Comparison of ENCODE assay signal across 1 cellular context in genomic region chr3:126908752-126909275, GRCh38.
TF ChIP-seq lines count a peak whose summit lies in the region.

No MANE protein-coding gene starts in this region.

TF ChIP-seq in K562, 482 proteins besides CTCF, POLR2A, EP300 and RAD21 (continued from another document and continues in another):
- TF ChIP-seq ZFX (CRISPR knock-in tag; IDR thresholded peaks at IDR 0.05) = peak; percentile 39
- TF ChIP-seq PTRF (tag; IDR thresholded peaks at IDR 0.05) = no peak
- no peak for TF ChIP-seq RBM14 (IDR thresholded peaks at IDR 0.05; ENCODE audit: borderline replicate concordance, insufficient read depth, low read depth, low read length)
- peak; percentile 84 for TF ChIP-seq ARID1B (IDR thresholded peaks at IDR 0.05)
- TF ChIP-seq ZNF655 (CRISPR knock-in tag; IDR thresholded peaks at IDR 0.05) = no peak
- TF ChIP-seq ZNF274 (IDR thresholded peaks at IDR 0.05; ENCODE audit: borderline replicate concordance, low read depth, low read length) = no peak
- TF ChIP-seq ZNF592 (IDR thresholded peaks at IDR 0.05) = peak; percentile 98
- no peak for TF ChIP-seq TARDBP (IDR thresholded peaks at IDR 0.05)
- TF ChIP-seq ZFP30 (CRISPR knock-in tag; IDR thresholded peaks at IDR 0.05; ENCODE audit: borderline replicate concordance) = no peak
- no peak for TF ChIP-seq CHD1 (IDR thresholded peaks at IDR 0.05; ENCODE audit: low read length)
- TF ChIP-seq ZNF780A (CRISPR knock-in tag; IDR thresholded peaks at IDR 0.05) = no peak
- TF ChIP-seq E2F6 (IDR thresholded peaks at IDR 0.05; ENCODE audit: borderline replicate concordance in 1 of 2, extremely low read depth in 1 of 2, insufficient read depth in 1 of 2, insufficient read length in 1 of 2, low read depth in 1 of 2, low read length in 1 of 2, poor library complexity in 1 of 2, severe bottlenecking in 1 of 2) = peak; percentile 62 to 73
- TF ChIP-seq ZNF449 (CRISPR knock-in tag; IDR thresholded peaks at IDR 0.05) = no peak
- no peak for TF ChIP-seq HNRNPH1 (optimal IDR thresholded peaks at IDR 0.05; ENCODE audit: low read depth, low read length)
- TF ChIP-seq NR3C1 (CRISPR knock-in tag; IDR thresholded peaks at IDR 0.05) = no peak
- no peak for TF ChIP-seq RBM34 (IDR thresholded peaks at IDR 0.05; ENCODE audit: borderline replicate concordance, insufficient read depth, low read length)
- no peak for TF ChIP-seq RBM22 (IDR thresholded peaks at IDR 0.05; ENCODE audit: low read depth, low read length, poor library complexity, severe bottlenecking)
- no peak for TF ChIP-seq HNRNPLL (IDR thresholded peaks at IDR 0.05; ENCODE audit: low read depth, low read length, poor library complexity, severe bottlenecking)
- no peak for TF ChIP-seq FOXJ2 (tag; IDR thresholded peaks at IDR 0.05)
- TF ChIP-seq FOXJ3 (CRISPR knock-in tag; IDR thresholded peaks at IDR 0.05) = no peak
- TF ChIP-seq AFF4 (CRISPR knock-in tag; IDR thresholded peaks at IDR 0.05) = no peak
- no peak for TF ChIP-seq ZNF561 (CRISPR knock-in tag; conservative IDR thresholded peaks at IDR 0.05)
- peak; percentile 62 for TF ChIP-seq SUPT5H (IDR thresholded peaks at IDR 0.05)
- TF ChIP-seq HDAC8 (tag; IDR thresholded peaks at IDR 0.05) = 0 out of 2 replicates have a peak, but pooled peaks have one; percentile 33
- TF ChIP-seq SIRT6 (IDR thresholded peaks at IDR 0.05; ENCODE audit: low read depth, low read length) = no peak
- 0 out of 2 replicates have a peak, but pooled peaks have one; percentile 49 for TF ChIP-seq HNRNPL (IDR thresholded peaks at IDR 0.05; ENCODE audit: low read depth, low read length)
- TF ChIP-seq ARNT (IDR thresholded peaks at IDR 0.05) = peak in 1 of 2 experiments; percentile 64; a peak in 2 of 4 replicates
- peak; percentile 60; the same call in 1 of the 2 replicates for TF ChIP-seq ZBTB7A (IDR thresholded peaks at IDR 0.05; ENCODE audit: borderline replicate concordance, control insufficient read depth, low read depth, low read length)
- TF ChIP-seq VEZF1 (CRISPR knock-in tag; IDR thresholded peaks at IDR 0.05) = peak; percentile 38; the same call in 1 of the 2 replicates
- no peak for TF ChIP-seq IRF9 (tag; IDR thresholded peaks at IDR 0.05)
- no peak for TF ChIP-seq ZNF407 (IDR thresholded peaks at IDR 0.05; ENCODE audit: low read depth)
- TF ChIP-seq ELK1 (CRISPR knock-in tag; IDR thresholded peaks at IDR 0.05) = no peak
- no peak for TF ChIP-seq POLR3G (IDR thresholded peaks at IDR 0.05; ENCODE audit: extremely low read depth, insufficient read length, insufficient replicate concordance)
